14 cellular contexts compared by ENCODE assay signal in the genomic region with DNA sequence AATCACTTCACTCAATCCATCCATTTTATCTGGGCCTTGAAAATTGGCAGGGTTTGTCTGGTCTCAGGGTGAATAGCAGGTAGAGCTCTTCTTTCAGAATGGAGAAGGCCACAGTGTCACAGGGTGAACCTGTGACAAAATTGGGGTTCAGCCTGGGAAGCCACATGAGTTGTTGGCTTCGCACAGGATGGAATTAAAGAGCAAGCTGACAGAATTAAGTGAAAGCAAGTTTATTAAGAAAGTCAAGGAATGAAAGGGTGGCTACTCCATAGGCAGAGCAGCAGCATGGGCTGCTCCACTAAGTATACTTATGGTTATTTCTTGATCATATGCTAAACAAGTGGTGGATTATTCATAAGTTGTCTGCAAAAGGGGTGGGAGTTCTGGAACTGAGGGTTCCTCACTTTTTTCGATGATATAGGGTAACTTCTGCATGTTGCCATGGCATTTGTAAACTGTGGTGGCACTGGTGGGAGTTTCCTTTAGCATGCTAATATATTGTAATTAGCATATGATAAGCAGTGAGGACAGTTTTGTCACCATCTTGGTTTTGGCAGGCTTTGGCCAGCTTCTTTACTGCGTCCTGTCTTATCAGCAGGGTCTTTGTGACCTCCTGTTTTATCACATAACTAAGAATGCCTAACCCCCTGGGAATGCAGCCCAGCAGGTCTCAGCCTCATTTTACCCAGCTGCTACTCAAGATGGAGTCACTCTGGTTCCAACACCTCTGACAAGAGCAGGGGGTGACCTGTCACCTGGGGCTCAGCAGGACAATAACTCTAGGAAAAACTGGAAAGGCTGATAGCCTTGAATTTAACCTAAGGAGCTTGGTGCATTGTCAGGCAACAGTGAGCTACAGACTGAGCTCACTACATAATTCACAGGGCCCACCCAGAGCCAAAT.
A peak's percentile ranks its signal among the peaks of the same experiment; 100 is the strongest.
DNase-seq lines count a peak whose midpoint lies in the region; TF ChIP-seq lines count a peak whose summit lies in the region.
"Had no signal": no experiment of that assay in that cellular context is flagged by ENCODE, and none has a peak within 500 bp of the region (broad histone marks: within the 10 kb centered on the region; RNA-seq: fewer than 3 reads in every experiment).

No MANE protein-coding gene starts in this region.

- H3K27me3 ChIP-seq in SU-DHL-6 (ENCODE audit: low read length) (no peaks in the 10 kb centered on the region), iPS-18a (ENCODE audit: control insufficient read depth, insufficient read depth, low read length) (peaks cover 5% of the 10 kb centered on the region), WERI-Rb-1 (ENCODE audit: insufficient read depth, low read depth, severe bottlenecking) (no peaks in the 10 kb centered on the region)
- H3K27me3 ChIP-seq: dorsolateral prefrontal cortex, Peyer's patch had no signal

- DNase-seq in stimulated activated CD4-positive, alpha-beta T cell treated with anti-CD3 and anti-CD28 coated beads, Interleukin-4, amount 100 ng/mL, for 24 hours, result peak; percentile 47
- no peak for DNase-seq in stimulated activated CD4-positive, alpha-beta T cell treated with anti-CD3 and anti-CD28 coated beads, Interleukin-12 subunit alpha, Interleukin-12 subunit beta, amount 100 ng/mL, for 4 hours
- DNase-seq in NCI-H69 (lab: John Stamatoyannopoulos, UW), result no peak
- no peak for DNase-seq in NCI-H774 (lab: John Stamatoyannopoulos, UW)
- no peak for DNase-seq in NCI-H226
- DNase-seq in WERI-Rb-1, result no peak
- DNase-seq: AML-193, dorsolateral prefrontal cortex, NCI-H1417, NCI-H446 treated with DMSO at 0.1 percent for 48 hours, Peyer's patch, psoas muscle had no signal

- H3K4me3 ChIP-seq in SU-DHL-6 (ENCODE audit: insufficient read depth, low read length, poor library complexity, severe bottlenecking), result no peak overlapping the region
- no peak overlapping the region for H3K4me3 ChIP-seq in iPS-18a (ENCODE audit: low read length)
- no peak overlapping the region for H3K4me3 ChIP-seq in WERI-Rb-1 (ENCODE audit: low read depth, low read length)
- H3K4me3 ChIP-seq: dorsolateral prefrontal cortex, Peyer's patch, psoas muscle had no signal

- peak overlapping the region; percentile 81 for H3K4me2 ChIP-seq in SU-DHL-6 (ENCODE audit: low read depth, low read length, poor library complexity, severe bottlenecking)

- no peaks in the 10 kb centered on the region for H3K9me2 ChIP-seq in SU-DHL-6 (replicated peaks; ENCODE audit: insufficient read depth, low read length)

- H3K9me3 ChIP-seq in SU-DHL-6 (ENCODE audit: insufficient read depth, low read length), result no peaks in the 10 kb centered on the region
- H3K9me3 ChIP-seq in iPS-18a (ENCODE audit: control insufficient read depth, low read depth, low read length), result peaks cover 23% of the 10 kb centered on the region
- H3K9me3 ChIP-seq in WERI-Rb-1 (ENCODE audit: severe bottlenecking), result peaks cover 6% of the 10 kb centered on the region
- H3K9me3 ChIP-seq: Peyer's patch, psoas muscle had no signal

- H2AFZ ChIP-seq in SU-DHL-6 (ENCODE audit: low read depth, low read length, severe bottlenecking), result no peak overlapping the region

- H3K79me2 ChIP-seq in SU-DHL-6 (ENCODE audit: insufficient read depth, low read length), result peaks cover 97% of the 10 kb centered on the region

- TF ChIP-seq CTCF in SU-DHL-6 (IDR thresholded peaks at IDR 0.05; ENCODE audit: insufficient read depth, low read length, poor library complexity, severe bottlenecking) (no peak), WERI-Rb-1 (IDR thresholded peaks at IDR 0.05; ENCODE audit: low read depth, low read length) (no peak)

- no peaks in the 10 kb centered on the region for H4K20me1 ChIP-seq in SU-DHL-6 (ENCODE audit: low read depth, low read length)

- no peak overlapping the region for H3K9ac ChIP-seq in SU-DHL-6 (ENCODE audit: low read length)
- H3K9ac ChIP-seq in iPS-18a (ENCODE audit: low read length), result no peak overlapping the region

- H3K27ac ChIP-seq in SU-DHL-6 (ENCODE audit: low read depth, low read length), result peak overlapping the region; percentile 24; the same call in 1 of the 2 replicates
- peak overlapping the region; percentile 16 for H3K27ac ChIP-seq in iPS-18a (ENCODE audit: low read length)
- H3K27ac ChIP-seq in WERI-Rb-1, result no peak overlapping the region
- H3K27ac ChIP-seq: dorsolateral prefrontal cortex, Peyer's patch, psoas muscle had no signal

- H3K4me1 ChIP-seq in iPS-18a (ENCODE audit: control insufficient read depth, low read depth, low read length), result peaks cover 27% of the 10 kb centered on the region

- H3K36me3 ChIP-seq in SU-DHL-6 (ENCODE audit: low read length) (peaks cover 8% of the 10 kb centered on the region; the same call in 1 of the 2 replicates), iPS-18a (ENCODE audit: control insufficient read depth, low read depth, low read length) (no peaks in the 10 kb centered on the region), WERI-Rb-1 (peaks cover 15% of the 10 kb centered on the region; the same call in 1 of the 2 replicates)
- H3K36me3 ChIP-seq: Peyer's patch had no signal

- H3F3A ChIP-seq in SU-DHL-6 (ENCODE audit: insufficient read depth), result peaks cover 36% of the 10 kb centered on the region
